10 cellular contexts compared by ENCODE assay signal in genomic region chrX:108304210-108304609, GRCh38.
A peak's percentile ranks its signal among the peaks of the same experiment; 100 is the strongest.
DNase-seq lines count a peak whose midpoint lies in the region; ATAC-seq and TF ChIP-seq lines count a peak whose summit lies in the region.
"Had no signal": no experiment of that assay in that cellular context is flagged by ENCODE, and none has a peak within 500 bp of the region (broad histone marks: within the 10 kb centered on the region; RNA-seq: fewer than 3 reads in every experiment).

No MANE protein-coding gene starts in this region.

- no peak overlapping the region for H3K4me3 ChIP-seq in Panc1 (ENCODE audit: low read depth in 2 of 2, low read length in 2 of 2)
- H3K4me3 ChIP-seq in vagina: no peak overlapping the region

- POLR2A ChIA-PET in Panc1 (lab: Charles Lee): no interaction called here

- CTCF ChIA-PET in Panc1 (lab: Charles Lee): interaction anchor here (0.7 kb wide), 1 partner anchor 409 kb away, joined by 3 read pairs; no protein-coding TSS in a partner anchor

- H3K9me3 ChIP-seq in Panc1 (ENCODE audit: control insufficient read depth, insufficient read depth, low read depth, low read length) (no peaks in the 10 kb centered on the region), vagina (no peaks in the 10 kb centered on the region)

- in situ Hi-C loops in Panc1 (cut with HindIII; ENCODE audit: low pct_unique_long_range_greater_than_20kb, low sequenced_read_pairs): no loop called here

- ATAC-seq in Panc1 (no peak), GM21447 (IDR thresholded peaks at IDR 0.05; ENCODE audit: unreplicated experiment) (no peak)

- peak; percentile 73 for DNase-seq in DMS 273 (lab: John Stamatoyannopoulos, UW; ENCODE audit: unreplicated experiment)
- peak; percentile 1 for DNase-seq in GM20000 (ENCODE audit: low spot score)
- no peak for DNase-seq in Panc1 (ENCODE audit: low read depth, low spot score)
- DNase-seq in iPS-NIHi7 (ENCODE audit: extremely low spot score): peak; percentile 60
- DNase-seq in C1 segment of cervical spinal cord (lab: John Stamatoyannopoulos, UW): no peak
- no peak for DNase-seq in HuH-7 (ENCODE audit: low spot score)
- DNase-seq in vagina (ENCODE audit: extremely low spot score in 2 of 2): no peak
- DNase-seq: activated CD8-positive, alpha-beta memory T cell treated with anti-CD3 and anti-CD28 coated beads, Interleukin-2, amount 50 U/mL, for 4 hours; stimulated activated CD4-positive, alpha-beta T cell treated with anti-CD3 and anti-CD28 coated beads, Interleukin-4, amount 100 ng/mL, for 24 hours had no signal

- H3K36me3 ChIP-seq in Panc1 (ENCODE audit: control insufficient read depth, insufficient read depth, low read length) (no peaks in the 10 kb centered on the region), vagina (no peaks in the 10 kb centered on the region)

- intact Hi-C loops in Panc1 (cut with micrococcal nuclease; ENCODE audit: unreplicated experiment) (loop anchor here (10.0 kb wide), 1 partner anchor 79 kb away; no protein-coding TSS in a partner anchor), vagina (cut with DNase I) (no loop called here)

- no TSS peak for BruUV-seq in Panc1 (replicated peaks; lab: Mats Ljungman, UMichigan)

- H3K27me3 ChIP-seq in Panc1 (ENCODE audit: control insufficient read depth, insufficient read depth, low read length): no peaks in the 10 kb centered on the region; the same call in 1 of the 2 replicates
- no peaks in the 10 kb centered on the region for H3K27me3 ChIP-seq in vagina

- H3K4me1 ChIP-seq in Panc1 (ENCODE audit: control insufficient read depth, insufficient read depth, low read length): no peaks in the 10 kb centered on the region
- no peaks in the 10 kb centered on the region for H3K4me1 ChIP-seq in vagina

- TF ChIP-seq POLR2A in vagina (IDR thresholded peaks at IDR 0.05): no peak

- H3K27ac ChIP-seq in Panc1 (ENCODE audit: low read length): no peak overlapping the region
- H3K27ac ChIP-seq in vagina: no peak overlapping the region

- TF ChIP-seq CTCF in GM20000 (IDR thresholded peaks at IDR 0.05; ENCODE audit: extremely low read depth, missing control alignments) (no peak), Panc1 (IDR thresholded peaks at IDR 0.05) (peak; percentile 39; the same call in 1 of the 2 replicates), vagina (IDR thresholded peaks at IDR 0.05) (no peak)

Comparison
In these comparisons a context has a peak if more than half of its experiments do, and no peak if none do; other contexts are left out.
1. DNase-seq: peak in DMS 273 (single experiment), GM20000 (single experiment) and iPS-NIHi7 (single experiment); none in Panc1 (single experiment), C1 segment of cervical spinal cord (0 of 14), HuH-7 (single experiment) and vagina (0 of 2).